In genomic region chr4:41380758-41381157, GRCh38 we compare ENCODE assay signal across 21 cellular contexts.
"Had no signal": no experiment of that assay in that cellular context is flagged by ENCODE, and none has a peak within 500 bp of the region (broad histone marks: within the 10 kb centered on the region; RNA-seq: fewer than 3 reads in every experiment).

No MANE protein-coding gene starts in this region.

- FAIRE-seq: frontal cortex, keratinocyte, pancreas had no signal

- DNase-seq: central memory CD4-positive, alpha-beta T cell; cortex of kidney; effector memory CD4-positive, alpha-beta T cell; glutamatergic neuron; left cardiac atrium; left ventricle myocardium superior; mesendoderm; naive B cell; occipital lobe; pancreas; retina; right lobe of liver; stimulated activated CD4-positive, alpha-beta T cell treated with anti-CD3 and anti-CD28 coated beads, Interleukin-4, amount 100 ng/mL, for 1 hour; testis; transverse colon had no signal

- H3K27ac ChIP-seq: pancreas, right lobe of liver, testis, transverse colon had no signal

- H3K36me3 Mint-ChIP-seq: stimulated activated memory B cell treated with anti-CD40 and anti-IgM and Interleukin-4, amounts not matched to agents 10 μg/mL and 1 μg/mL and 100 μg/mL, for 72 hours had no signal

- H3K4me1 Mint-ChIP-seq: naive B cell; stimulated activated memory B cell treated with anti-CD40 and anti-IgM and Interleukin-4, amounts not matched to agents 10 μg/mL and 1 μg/mL and 100 μg/mL, for 72 hours had no signal

- H3K27me3 Mint-ChIP-seq: naive B cell; stimulated activated memory B cell treated with anti-CD40 and anti-IgM and Interleukin-4, amounts not matched to agents 10 μg/mL and 1 μg/mL and 100 μg/mL, for 72 hours had no signal

- H3K27ac Mint-ChIP-seq: nephron; progenitor cell of endocrine pancreas; stimulated activated memory B cell treated with anti-CD40 and anti-IgM and Interleukin-4, amounts not matched to agents 10 μg/mL and 1 μg/mL and 100 μg/mL, for 72 hours; stimulated activated naive CD8-positive, alpha-beta T cell treated with anti-CD3 and anti-CD28 coated beads, Interleukin-15, Interleukin-2, amounts not matched to agents 100 ng/mL and 50 ng/mL, for 24 hours had no signal

- H3K4me3 Mint-ChIP-seq: naive B cell; nephron; stimulated activated memory B cell treated with anti-CD40 and anti-IgM and Interleukin-4, amounts not matched to agents 10 μg/mL and 1 μg/mL and 100 μg/mL, for 72 hours; stimulated activated naive CD8-positive, alpha-beta T cell treated with anti-CD3 and anti-CD28 coated beads, Interleukin-15, Interleukin-2, amounts not matched to agents 100 ng/mL and 50 ng/mL, for 24 hours had no signal
